Comparison of ENCODE assay signal across 8 cellular contexts in genomic region chr9:92905137-92905536, GRCh38. TPM values are rescaled to one million over a fixed set of nuclear protein-coding genes. Genes with fewer than 3 reads are reported as not detected.
DNase-seq lines count a peak whose midpoint lies in the region; ATAC-seq, FAIRE-seq and TF ChIP-seq lines count a peak whose summit lies in the region.
"Not testable (repeated sequence)": the region's sequence is repeated elsewhere in the genome, so short reads cannot be mapped to it uniquely, and the experiment has no call there.
"Had no signal": no experiment of that assay in that cellular context is flagged by ENCODE, and none has a peak within 500 bp of the region (broad histone marks: within the 10 kb centered on the region; RNA-seq: fewer than 3 reads in every experiment).

No MANE protein-coding gene starts in this region.

- H3K23ac ChIP-seq in neuronal stem cell (ENCODE audit: low read depth, low read length, poor library complexity), result not testable (repeated sequence)

- H3K4me1 Mint-ChIP-seq in GM23338; activated CD4-positive, alpha-beta T cell treated with anti-CD3 and anti-CD28 coated beads for 36 hours: not testable (repeated sequence)

- H3K27ac Mint-ChIP-seq in GM23338; activated CD4-positive, alpha-beta T cell treated with anti-CD3 and anti-CD28 coated beads for 36 hours: not testable (repeated sequence)

- TF ChIP-seq EP300 in K562 (IDR thresholded peaks at IDR 0.05; ENCODE audit: low read length); HepG2 (IDR thresholded peaks at IDR 0.05; ENCODE audit: low read depth in 2 of 2, low read length in 2 of 2); HepG2 (CRISPR knock-in tag; IDR thresholded peaks at IDR 0.05; ENCODE audit: borderline replicate concordance): not testable (repeated sequence)

- DNase-seq in GM23338 (ENCODE audit: low spot score); RWPE2 (ENCODE audit: low spot score); activated CD4-positive, alpha-beta T cell treated with anti-CD3 and anti-CD28 coated beads for 36 hours; K562 (ENCODE audit: extremely low read depth in 1 of 4, low spot score in 3 of 4); HepG2 (ENCODE audit: low spot score); neuronal stem cell (ENCODE audit: low spot score): not testable (repeated sequence)

- H3K4ac ChIP-seq in neuronal stem cell (ENCODE audit: low read length), result not testable (repeated sequence)

- not testable (repeated sequence) for ATAC-seq in GM23338; RWPE2 (ENCODE audit: low read depth); activated CD4-positive, alpha-beta T cell treated with anti-CD3 and anti-CD28 coated beads for 36 hours; K562; HepG2

- H3K79me2 ChIP-seq in GM23338 (replicated peaks; ENCODE audit: insufficient read depth); K562 (ENCODE audit: control insufficient read depth, insufficient read depth, low read length); HepG2 (ENCODE audit: insufficient read depth, low read length): not testable (repeated sequence)

- not testable (repeated sequence) for H3K4me3 Mint-ChIP-seq in GM23338
- peak overlapping the region; percentile 15 for H3K4me3 Mint-ChIP-seq in activated CD4-positive, alpha-beta T cell treated with anti-CD3 and anti-CD28 coated beads for 36 hours

- H3K4me2 ChIP-seq in GM23338; K562 (ENCODE audit: insufficient read depth, low read length); neuronal stem cell (ENCODE audit: insufficient read depth, low read length, poor library complexity, severe bottlenecking): not testable (repeated sequence)
- peak overlapping the region; percentile 27; the same call in 1 of the 2 replicates for H3K4me2 ChIP-seq in HepG2 (ENCODE audit: low read depth, low read length)

- not testable (repeated sequence) for H3K27me3 Mint-ChIP-seq in GM23338 (ENCODE audit: insufficient read depth, low read depth, poor library complexity); activated CD4-positive, alpha-beta T cell treated with anti-CD3 and anti-CD28 coated beads for 36 hours

- not testable (repeated sequence) for H3K14ac ChIP-seq in neuronal stem cell (ENCODE audit: low read length)

- peak overlapping the region; percentile 16; the same call in 1 of the 2 replicates for H3K27ac ChIP-seq in GM23338 (ENCODE audit: low read depth)
- H3K27ac ChIP-seq in RWPE2 (ENCODE audit: poor library complexity, severe bottlenecking); K562 (ENCODE audit: extremely low read depth, low read depth, low read length); HepG2 (ENCODE audit: extremely low read length, insufficient read depth, low read length); neuronal stem cell (replicated peaks; ENCODE audit: low read length): not testable (repeated sequence)

- H3K9me3 ChIP-seq in RWPE2 (ENCODE audit: severe bottlenecking); K562 (replicated peaks; ENCODE audit: control insufficient read depth, insufficient read depth, low read depth, low read length); HepG2 (ENCODE audit: low read length); neuronal stem cell (replicated peaks in 1 of 2; ENCODE audit: control insufficient read depth in 2 of 2, insufficient read depth in 1 of 2, low read depth in 1 of 2, low read length in 2 of 2): not testable (repeated sequence)

- H2AFZ ChIP-seq in GM23338 (peak overlapping the region; percentile 86), K562 (ENCODE audit: low read depth, low read length) (peak overlapping the region; percentile 74; the same call in 1 of the 2 replicates), neuronal stem cell (ENCODE audit: low read length) (peak overlapping the region; percentile 45)
- H2AFZ ChIP-seq in HepG2 (ENCODE audit: low read length), result not testable (repeated sequence)

- intact Hi-C loops in activated CD4-positive, alpha-beta T cell treated with anti-CD3 and anti-CD28 coated beads for 36 hours (cut with DNase I, micrococcal nuclease); K562 (cut with micrococcal nuclease); HepG2 (cut with micrococcal nuclease; ENCODE audit: unreplicated experiment): not testable (repeated sequence)

- H3K36me3 ChIP-seq in GM23338 (ENCODE audit: insufficient read depth); RWPE2 (ENCODE audit: low read depth); K562 (ENCODE audit: control insufficient read depth, insufficient read depth, low read length); HepG2 (replicated peaks in 1 of 2; ENCODE audit: control insufficient read depth in 1 of 2, insufficient read depth in 2 of 2, low read length in 2 of 2); neuronal stem cell (replicated peaks in 1 of 2; ENCODE audit: control insufficient read depth in 2 of 2, insufficient read depth in 2 of 2, low read length in 2 of 2): not testable (repeated sequence)

- H4K8ac ChIP-seq in neuronal stem cell (ENCODE audit: low read depth, low read length), result not testable (repeated sequence)

- not testable (repeated sequence) for H2BK120ac ChIP-seq in neuronal stem cell (ENCODE audit: low read depth, low read length)

- not testable (repeated sequence) for H4K91ac ChIP-seq in neuronal stem cell (ENCODE audit: low read depth, low read length, poor library complexity)

- not testable (repeated sequence) for H2BK5ac ChIP-seq in neuronal stem cell (ENCODE audit: low read length)

- H3K9me1 ChIP-seq in K562 (ENCODE audit: control insufficient read depth, insufficient read depth, low read length), result not testable (repeated sequence)

- not testable (repeated sequence) for H3K27me3 ChIP-seq in GM23338 (ENCODE audit: insufficient read depth); RWPE2 (ENCODE audit: insufficient read depth, poor library complexity, severe bottlenecking); K562 (ENCODE audit: control insufficient read depth in 2 of 2, insufficient read depth in 2 of 2, low read length in 2 of 2); HepG2 (ENCODE audit: control insufficient read depth in 1 of 2, insufficient read depth in 2 of 2, low read length in 2 of 2)
- H3K27me3 ChIP-seq in neuronal stem cell (ENCODE audit: control insufficient read depth in 3 of 3, insufficient read depth in 3 of 3, low read depth in 1 of 3, low read length in 3 of 3), result peaks cover 0 to 19% (median 2%) of the 10 kb centered on the region in 3 experiments

- FAIRE-seq in K562 (lab: Jason Lieb, UNC); HepG2 (lab: Jason Lieb, UNC): not testable (repeated sequence)

- in situ Hi-C loops in K562 (cut with MboI); HepG2 (cut with HindIII; ENCODE audit: extremely low pct_ligation_motif_present, low pct_unique_long_range_greater_than_20kb): not testable (repeated sequence)

- not testable (repeated sequence) for H3K36me3 Mint-ChIP-seq in GM23338 (ENCODE audit: low read depth); activated CD4-positive, alpha-beta T cell treated with anti-CD3 and anti-CD28 coated beads for 36 hours (ENCODE audit: low read depth)

- not testable (repeated sequence) for H3F3A ChIP-seq in GM23338 (replicated peaks; ENCODE audit: low read depth)

- H2BK12ac ChIP-seq in neuronal stem cell (ENCODE audit: low read length), result not testable (repeated sequence)

- CTCF ChIA-PET in activated CD4-positive, alpha-beta T cell treated with anti-CD3 and anti-CD28 coated beads for 36 hours (lab: Charles Lee); K562 (lab: Yijun Ruan, JAX; ENCODE audit: low intra/inter-chr PET ratio); HepG2 (lab: Yijun Ruan, JAX; ENCODE audit: low intra/inter-chr PET ratio, low total read pairs): not testable (repeated sequence)

- 51% methylated on average over 6 of the region's 6 CpGs for WGBS in K562 (ENCODE audit: insufficient coverage, low coverage, missing lambda C conversion rate)
- 31% methylated on average over 6 of the region's 6 CpGs for WGBS in HepG2 (ENCODE audit: low lambda C conversion rate)
- WGBS in neuronal stem cell (ENCODE audit: extremely low coverage in 2 of 2, insufficient read length in 2 of 2, insufficient replicate concordance in 1 of 2), 2 donors, result no CpG with 5 or more reads among the region's 6 CpGs

- not testable (repeated sequence) for H2AK5ac ChIP-seq in neuronal stem cell (ENCODE audit: low read depth, low read length)

- TF ChIP-seq RAD21 in K562 (CRISPR knock-in tag; conservative IDR thresholded peaks at IDR 0.05 in 1 of 2, IDR thresholded peaks at IDR 0.05 in 1 of 2); HepG2 (CRISPR knock-in tag; IDR thresholded peaks at IDR 0.05): not testable (repeated sequence)

- TF ChIP-seq CTCF in GM23338 (conservative IDR thresholded peaks at IDR 0.05; ENCODE audit: low read depth in 2 of 2), result peak in 1 of 2 experiments; percentile 27; a peak in 1 of 4 replicates
- TF ChIP-seq CTCF in RWPE2 (IDR thresholded peaks at IDR 0.05; ENCODE audit: poor library complexity, severe bottlenecking); K562 (IDR thresholded peaks at IDR 0.05 in 2 of 3, conservative IDR thresholded peaks at IDR 0.05 in 1 of 3; ENCODE audit: insufficient read depth in 2 of 3, low read depth in 1 of 3, low read length in 3 of 3); HepG2 (CRISPR knock-in tag; IDR thresholded peaks at IDR 0.05): not testable (repeated sequence)

- H3K79me1 ChIP-seq in neuronal stem cell (ENCODE audit: low read depth, low read length), result not testable (repeated sequence)

- peaks cover 11% of the 10 kb centered on the region for H3K9me3 Mint-ChIP-seq in GM23338
- not testable (repeated sequence) for H3K9me3 Mint-ChIP-seq in activated CD4-positive, alpha-beta T cell treated with anti-CD3 and anti-CD28 coated beads for 36 hours (ENCODE audit: low read depth)

- H3K18ac ChIP-seq in neuronal stem cell (ENCODE audit: low read length), result not testable (repeated sequence)

- not testable (repeated sequence) for TF ChIP-seq POLR2A in K562 (conservative IDR thresholded peaks at IDR 0.05); HepG2 (IDR thresholded peaks at IDR 0.05; ENCODE audit: insufficient read depth in 1 of 2, low read depth in 2 of 2, low read length in 2 of 2)

- H4K20me1 ChIP-seq in GM23338 (replicated peaks; ENCODE audit: insufficient read depth); K562 (replicated peaks; ENCODE audit: control insufficient read depth, insufficient read depth, low read length); HepG2 (ENCODE audit: insufficient read depth, low read length): not testable (repeated sequence)

- H3K9ac ChIP-seq in K562 (ENCODE audit: insufficient read depth in 1 of 2, low read depth in 2 of 2, low read length in 2 of 2); HepG2 (ENCODE audit: insufficient read depth, low read depth, low read length); neuronal stem cell (ENCODE audit: low read depth, low read length, poor library complexity): not testable (repeated sequence)

- H3K4me3 ChIP-seq in GM23338 (0 out of 2 replicates have a peak overlapping the region, but pooled peaks have one; percentile 34), RWPE2 (ENCODE audit: severe bottlenecking) (peak overlapping the region; percentile 10)
- H3K4me3 ChIP-seq in K562; HepG2 (replicated peaks in 1 of 3; ENCODE audit: insufficient read depth in 1 of 3, low read depth in 2 of 3, low read length in 3 of 3); neuronal stem cell (ENCODE audit: low read length in 2 of 2): not testable (repeated sequence)

- not testable (repeated sequence) for BruUV-seq in K562 (replicated peaks; lab: Mats Ljungman, UMichigan); HepG2 (replicated peaks; lab: Mats Ljungman, UMichigan)

- not testable (repeated sequence) for H3K4me1 ChIP-seq in GM23338 (ENCODE audit: insufficient read depth); K562 (replicated peaks in 1 of 2; ENCODE audit: control insufficient read depth in 2 of 2, insufficient read depth in 2 of 2, low read length in 2 of 2); HepG2 (ENCODE audit: insufficient read depth, low read length); neuronal stem cell (ENCODE audit: control insufficient read depth in 2 of 2, insufficient read depth in 1 of 2, low read depth in 1 of 2, low read length in 2 of 2)
- H3K4me1 ChIP-seq in RWPE2 (ENCODE audit: insufficient read depth, poor library complexity, severe bottlenecking), result peaks cover 11% of the 10 kb centered on the region

- not testable (repeated sequence) for H3K9me2 ChIP-seq in GM23338 (ENCODE audit: insufficient read depth)

- H2BK15ac ChIP-seq in neuronal stem cell (ENCODE audit: low read length), result not testable (repeated sequence)

- POLR2A ChIA-PET in activated CD4-positive, alpha-beta T cell treated with anti-CD3 and anti-CD28 coated beads for 36 hours (lab: Charles Lee); K562 (lab: Yijun Ruan, JAX); HepG2 (lab: Yijun Ruan, JAX): not testable (repeated sequence)

RNA-seq across cellular contexts. Expression of gene ZNF484, which starts 27.3 kb away (rescaled TPM):
- 17.1 and 19.4 TPM in 2 replicates for total RNA-seq in GM23338 (2014; rRNA removed; shearing (Covaris generic))
- 4.2 and 5.1 TPM in 2 replicates for polyA plus RNA-seq in GM23338 (2016; fragmentation: Nextera tagmentation; extraction: Ambion mirVana)
- total RNA-seq in activated CD4-positive, alpha-beta T cell treated with anti-CD3 and anti-CD28 coated beads for 36 hours, result 1 to 10 TPM; 7.2 to 9.8 TPM
- 4.3 and 17.2 TPM in 2 replicates for total RNA-seq in K562 (2011; cell fraction: chromatin; rRNA removed; ENCODE audit: low replicate concordance)
- total RNA-seq in K562 (2011; cell fraction: nucleolus; rRNA removed), result 2.0 and 4.3 TPM in 2 replicates
- total RNA-seq in K562 (2011; cell fraction: nucleoplasm; rRNA removed), result 4.4 and 5.6 TPM in 2 replicates
- 2.0 and 2.1 TPM in 2 replicates for total RNA-seq in K562 (2014; rRNA removed)
- total RNA-seq in K562 (2014; rRNA removed; fragmentation: Illumina TruSeq; extraction: Trizol), result 5.1 and 6.1 TPM in 2 replicates
- total RNA-seq in K562 (2015; rRNA removed; fragmentation: Illumina TruSeq; extraction: Trizol), result 5.4 and 5.8 TPM in 2 replicates
- 2.7 TPM in 2 replicates for total RNA-seq in K562 (2021)
- polyA plus RNA-seq in K562 (2011; rRNA removed), result 1.8 and 3.1 TPM in 2 replicates
- polyA plus RNA-seq in K562 (2011; cell fraction: cytosol; rRNA removed), result 0.28 and 0.72 TPM in 2 replicates
- polyA plus RNA-seq in K562 (2011; cell fraction: nucleus; rRNA removed), result 1.3 TPM in 2 replicates
- 1.1 and 1.4 TPM in 2 replicates for polyA plus RNA-seq in K562 (2012)
- polyA plus RNA-seq in K562 (2014; fragmentation: Illumina TruSeq; extraction: Trizol), result 2.2 and 2.5 TPM in 2 replicates
- polyA plus RNA-seq in K562 (2014; fragmentation: Nextera tagmentation; extraction: Ambion mirVana), result 1 to 10 TPM; 1.1 to 2.2 TPM
- 1.4 and 1.5 TPM in 2 replicates for polyA plus RNA-seq in K562 (2014; rRNA removed)
- polyA minus RNA-seq in K562 (2011; rRNA and poly(A)+ RNA removed), result 8.8 and 9.4 TPM in 2 replicates
- 1.9 and 2.4 TPM in 2 replicates for polyA minus RNA-seq in K562 (2011; cell fraction: cytosol; rRNA and poly(A)+ RNA removed)
- 3.9 and 6.3 TPM in 2 replicates for polyA minus RNA-seq in K562 (2011; cell fraction: nucleus; rRNA and poly(A)+ RNA removed)
- 7.2 and 13.5 TPM in 2 replicates for total RNA-seq in HepG2 (2016; rRNA removed; fragmentation: Illumina TruSeq; extraction: Trizol)
- 0.79 and 0.81 TPM in 2 replicates for total RNA-seq in HepG2 (2016; cell fraction: cytosol; rRNA removed; fragmentation: Illumina TruSeq; extraction: Trizol; ENCODE audit: low read depth)
- 7.1 and 12.9 TPM in 2 replicates for total RNA-seq in HepG2 (2016; cell fraction: insoluble cytoplasmic fraction; rRNA removed; fragmentation: Illumina TruSeq; extraction: Trizol)
- 2.4 and 3.6 TPM in 2 replicates for total RNA-seq in HepG2 (2016; cell fraction: membrane; rRNA removed; fragmentation: Illumina TruSeq; extraction: Trizol)
- 9.3 and 10.0 TPM in 2 replicates for total RNA-seq in HepG2 (2016; cell fraction: nucleus; rRNA removed; fragmentation: Illumina TruSeq; extraction: Trizol)
- polyA plus RNA-seq in HepG2 (2011; rRNA removed), result 0.96 and 1.1 TPM in 2 replicates
- 0.28 and 0.58 TPM in 2 replicates for polyA plus RNA-seq in HepG2 (2011; cell fraction: cytosol; rRNA removed)
- polyA plus RNA-seq in HepG2 (2011; cell fraction: nucleus; rRNA removed), result 1.0 and 1.2 TPM in 2 replicates
- polyA plus RNA-seq in HepG2 (2012), result 1.2 and 1.4 TPM in 2 replicates
- 0.07 TPM in 2 replicates for polyA plus RNA-seq in HepG2 (2016; cell fraction: cytosol; fragmentation: Illumina TruSeq; extraction: Trizol; ENCODE audit: low read depth)
- 3.0 and 3.2 TPM in 2 replicates for polyA plus RNA-seq in HepG2 (2016; cell fraction: insoluble cytoplasmic fraction; fragmentation: Illumina TruSeq; extraction: Trizol; ENCODE audit: low read depth)
- polyA plus RNA-seq in HepG2 (2016; cell fraction: membrane; fragmentation: Illumina TruSeq; extraction: Trizol; ENCODE audit: low read depth), result 0.17 and 0.24 TPM in 2 replicates
- polyA plus RNA-seq in HepG2 (2016; cell fraction: nucleus; fragmentation: Illumina TruSeq; extraction: Trizol; ENCODE audit: insufficient read depth, low read depth), result 2.8 and 3.4 TPM in 2 replicates
- polyA minus RNA-seq in HepG2 (2011; rRNA and poly(A)+ RNA removed; ENCODE audit: low replicate concordance), result 1.3 and 3.2 TPM in 2 replicates
- 4.1 and 5.5 TPM in 2 replicates for polyA minus RNA-seq in HepG2 (2011; cell fraction: cytosol; rRNA and poly(A)+ RNA removed)
- polyA minus RNA-seq in HepG2 (2011; cell fraction: nucleus; rRNA and poly(A)+ RNA removed), result 18.2 and 20.5 TPM in 2 replicates
- polyA plus RNA-seq in neuronal stem cell (2013, experiment 1 of 2), result 6.9 TPM
- polyA plus RNA-seq in neuronal stem cell (2013, experiment 2 of 2), result 6.8 TPM

RNA-seq across cellular contexts. Expression of gene FGD3, which starts 42.2 kb away (rescaled TPM):
- 1.7 and 2.0 TPM in 2 replicates for total RNA-seq in GM23338 (2014; rRNA removed; shearing (Covaris generic))
- polyA plus RNA-seq in GM23338 (2016; fragmentation: Nextera tagmentation; extraction: Ambion mirVana), result 0.57 and 0.95 TPM in 2 replicates
- 10 to 100 TPM; 41.8 to 66.7 TPM for total RNA-seq in activated CD4-positive, alpha-beta T cell treated with anti-CD3 and anti-CD28 coated beads for 36 hours
- 0.18 and 0.56 TPM in 2 replicates for total RNA-seq in K562 (2011; cell fraction: chromatin; rRNA removed; ENCODE audit: low replicate concordance)
- total RNA-seq in K562 (2011; cell fraction: nucleolus; rRNA removed), result 0.13 and 0.50 TPM in 2 replicates
- total RNA-seq in K562 (2011; cell fraction: nucleoplasm; rRNA removed), result 0.22 and 0.23 TPM in 2 replicates
- 0.86 and 1.2 TPM in 2 replicates for total RNA-seq in K562 (2014; rRNA removed)
- 0.22 and 0.29 TPM in 2 replicates for total RNA-seq in K562 (2014; rRNA removed; fragmentation: Illumina TruSeq; extraction: Trizol)
- 0.29 and 0.49 TPM in 2 replicates for total RNA-seq in K562 (2015; rRNA removed; fragmentation: Illumina TruSeq; extraction: Trizol)
- total RNA-seq in K562 (2021), result 0.76 and 1.3 TPM in 2 replicates
- polyA plus RNA-seq in K562 (2011; rRNA removed), result 0.09 and 0.13 TPM in 2 replicates
- polyA plus RNA-seq in K562 (2011; cell fraction: cytosol; rRNA removed), result 0.18 and 0.24 TPM in 2 replicates
- 0.13 and 0.48 TPM in 2 replicates for polyA plus RNA-seq in K562 (2011; cell fraction: nucleus; rRNA removed)
- polyA plus RNA-seq in K562 (2012), result 0.83 and 2.0 TPM in 2 replicates
- 0.44 and 0.56 TPM in 2 replicates for polyA plus RNA-seq in K562 (2014; fragmentation: Illumina TruSeq; extraction: Trizol)
- under 1 TPM; 0.07 to 0.17 TPM for polyA plus RNA-seq in K562 (2014; fragmentation: Nextera tagmentation; extraction: Ambion mirVana)
- 0.52 and 0.67 TPM in 2 replicates for polyA plus RNA-seq in K562 (2014; rRNA removed)
- 0.06 and 0.21 TPM in 2 replicates for polyA minus RNA-seq in K562 (2011; rRNA and poly(A)+ RNA removed)
- polyA minus RNA-seq in K562 (2011; cell fraction: cytosol; rRNA and poly(A)+ RNA removed), result not detected in 2 replicates
- polyA minus RNA-seq in K562 (2011; cell fraction: nucleus; rRNA and poly(A)+ RNA removed), result 0.11 and 0.27 TPM in 2 replicates
- 0.84 and 1.1 TPM in 2 replicates for total RNA-seq in HepG2 (2016; rRNA removed; fragmentation: Illumina TruSeq; extraction: Trizol)
- total RNA-seq in HepG2 (2016; cell fraction: cytosol; rRNA removed; fragmentation: Illumina TruSeq; extraction: Trizol; ENCODE audit: low read depth), result 0.40 and 0.53 TPM in 2 replicates
- 0.73 and 1.0 TPM in 2 replicates for total RNA-seq in HepG2 (2016; cell fraction: insoluble cytoplasmic fraction; rRNA removed; fragmentation: Illumina TruSeq; extraction: Trizol)
- 0.34 and 0.77 TPM in 2 replicates for total RNA-seq in HepG2 (2016; cell fraction: membrane; rRNA removed; fragmentation: Illumina TruSeq; extraction: Trizol)
- total RNA-seq in HepG2 (2016; cell fraction: nucleus; rRNA removed; fragmentation: Illumina TruSeq; extraction: Trizol), result 1.0 and 1.4 TPM in 2 replicates
- polyA plus RNA-seq in HepG2 (2011; rRNA removed), result 0.53 and 0.60 TPM in 2 replicates
- 0.29 and 0.70 TPM in 2 replicates for polyA plus RNA-seq in HepG2 (2011; cell fraction: cytosol; rRNA removed)
- 1.7 and 2.3 TPM in 2 replicates for polyA plus RNA-seq in HepG2 (2011; cell fraction: nucleus; rRNA removed)
- polyA plus RNA-seq in HepG2 (2012), result 0.68 and 1.4 TPM in 2 replicates
- 0.17 and 0.27 TPM in 2 replicates for polyA plus RNA-seq in HepG2 (2016; cell fraction: cytosol; fragmentation: Illumina TruSeq; extraction: Trizol; ENCODE audit: low read depth)
- 0.63 and 0.74 TPM in 2 replicates for polyA plus RNA-seq in HepG2 (2016; cell fraction: insoluble cytoplasmic fraction; fragmentation: Illumina TruSeq; extraction: Trizol; ENCODE audit: low read depth)
- 0.15 and 0.21 TPM in 2 replicates for polyA plus RNA-seq in HepG2 (2016; cell fraction: membrane; fragmentation: Illumina TruSeq; extraction: Trizol; ENCODE audit: low read depth)
- 1.4 and 2.1 TPM in 2 replicates for polyA plus RNA-seq in HepG2 (2016; cell fraction: nucleus; fragmentation: Illumina TruSeq; extraction: Trizol; ENCODE audit: insufficient read depth, low read depth)
- polyA minus RNA-seq in HepG2 (2011; rRNA and poly(A)+ RNA removed; ENCODE audit: low replicate concordance), result 1.2 and 1.3 TPM in 2 replicates
- polyA minus RNA-seq in HepG2 (2011; cell fraction: cytosol; rRNA and poly(A)+ RNA removed), result 0.49 and 0.79 TPM in 2 replicates
- 0.75 and 0.77 TPM in 2 replicates for polyA minus RNA-seq in HepG2 (2011; cell fraction: nucleus; rRNA and poly(A)+ RNA removed)
- 0.47 TPM for polyA plus RNA-seq in neuronal stem cell (2013, experiment 1 of 2)
- 0.44 TPM for polyA plus RNA-seq in neuronal stem cell (2013, experiment 2 of 2)
- total RNA-seq: H4 had no signal
- polyA plus RNA-seq: AG04450 had no signal

Comparison
In these comparisons a context has a peak if more than half of its experiments do, and no peak if none do; other contexts are left out.
1. RNA of gene FGD3, which starts 42.2 kb away (total RNA-seq): 41.8 to 66.7 TPM in activated CD4-positive, alpha-beta T cell treated with anti-CD3 and anti-CD28 coated beads for 36 hours; 1.7 to 2.0 TPM in GM23338, 0.34 to 1.4 TPM in HepG2 and 0.13 to 1.3 TPM in K562; every median in the first group is over 10 times any median in the second.